In genomic region chr1:154323493-154323892, GRCh38 we compare ENCODE assay signal across 25 cellular contexts. TPM values are rescaled to one million over a fixed set of nuclear protein-coding genes. Genes with fewer than 3 reads are reported as not detected.
DNase-seq lines count a peak whose midpoint lies in the region; ATAC-seq, FAIRE-seq and TF ChIP-seq lines count a peak whose summit lies in the region.
"Had no signal": no experiment of that assay in that cellular context is flagged by ENCODE, and none has a peak within 500 bp of the region (broad histone marks: within the 10 kb centered on the region; RNA-seq: fewer than 3 reads in every experiment).

No MANE protein-coding gene starts in this region.

- H3K9ac ChIP-seq in HepG2 (ENCODE audit: insufficient read depth, low read depth, low read length), result no peak overlapping the region
- H3K9ac ChIP-seq: GM23248 had no signal

- no peak for FAIRE-seq in HepG2 (lab: Jason Lieb, UNC)
- FAIRE-seq: GM12878, GM18507 had no signal

- H3K9me3 ChIP-seq in CD4-positive, CD25-positive, alpha-beta regulatory T cell (ENCODE audit: control insufficient read depth in 2 of 2, low read length in 2 of 2), result no peaks in the 10 kb centered on the region
- H3K9me3 ChIP-seq in CD8-positive, alpha-beta T cell (ENCODE audit: low read length), result no peaks in the 10 kb centered on the region
- no peaks in the 10 kb centered on the region for H3K9me3 ChIP-seq in HepG2 (ENCODE audit: low read length)
- H3K9me3 ChIP-seq: BE2C, HAP-1 had no signal

- BruUV-seq in HepG2 (replicated peaks; lab: Mats Ljungman, UMichigan), result no TSS peak

- H3K4me3 Mint-ChIP-seq in CD4-positive, CD25-positive, alpha-beta regulatory T cell, result peak overlapping the region in 3 of 4 donors; percentile 41 to 98 (median 98)
- no peak overlapping the region for H3K4me3 Mint-ChIP-seq in CD8-positive, alpha-beta T cell
- H3K4me3 Mint-ChIP-seq in central memory CD8-positive, alpha-beta T cell, result no peak overlapping the region
- peak overlapping the region; percentile 99 for H3K4me3 Mint-ChIP-seq in neural crest cell

- no peak for ATAC-seq in CD4-positive, CD25-positive, alpha-beta regulatory T cell (ENCODE audit: low read depth in 2 of 2)
- ATAC-seq in CD8-positive, alpha-beta T cell, result no peak
- ATAC-seq in central memory CD8-positive, alpha-beta T cell (replicated peaks; ENCODE audit: extremely low read depth, poor library complexity, severe bottlenecking), result no peak
- no peak for ATAC-seq in HepG2
- ATAC-seq: GM12878 had no signal

- no peak for TF ChIP-seq RAD21 in HepG2 (CRISPR knock-in tag; IDR thresholded peaks at IDR 0.05)

- no peak overlapping the region for H3K27ac Mint-ChIP-seq in CD4-positive, CD25-positive, alpha-beta regulatory T cell
- H3K27ac Mint-ChIP-seq in CD8-positive, alpha-beta T cell, result peak overlapping the region; percentile 32
- H3K27ac Mint-ChIP-seq in central memory CD8-positive, alpha-beta T cell (ENCODE audit: low read depth), result peak overlapping the region; percentile 95
- H3K27ac Mint-ChIP-seq in neural crest cell (ENCODE audit: unreplicated experiment), result no peak overlapping the region

- TF ChIP-seq POLR2A in HepG2 (IDR thresholded peaks at IDR 0.05; ENCODE audit: insufficient read depth in 1 of 2, low read depth in 2 of 2, low read length in 2 of 2), result no peak

- H3K36me3 Mint-ChIP-seq in CD4-positive, CD25-positive, alpha-beta regulatory T cell, result peaks cover 4% of the 10 kb centered on the region
- H3K36me3 Mint-ChIP-seq in CD8-positive, alpha-beta T cell, result peaks cover 8% of the 10 kb centered on the region
- peaks cover 10% of the 10 kb centered on the region for H3K36me3 Mint-ChIP-seq in central memory CD8-positive, alpha-beta T cell (ENCODE audit: insufficient read depth)
- H3K36me3 Mint-ChIP-seq in neural crest cell (ENCODE audit: low read depth), result no peaks in the 10 kb centered on the region

- no peak overlapping the region for H3K4me3 ChIP-seq in CD4-positive, CD25-positive, alpha-beta regulatory T cell (ENCODE audit: low read depth, low read length)
- no peak overlapping the region for H3K4me3 ChIP-seq in CD8-positive, alpha-beta T cell (ENCODE audit: low read depth, low read length)
- no peak overlapping the region for H3K4me3 ChIP-seq in HepG2 (replicated peaks in 1 of 3; ENCODE audit: insufficient read depth in 1 of 3, low read depth in 2 of 3, low read length in 3 of 3)
- H3K4me3 ChIP-seq: GM12878, GM23248, HAP-1 had no signal

- peaks cover 0 to 29% (median 11%) of the 10 kb centered on the region in 4 donors for H3K4me1 Mint-ChIP-seq in CD4-positive, CD25-positive, alpha-beta regulatory T cell
- H3K4me1 Mint-ChIP-seq in CD8-positive, alpha-beta T cell (ENCODE audit: low read depth), result peaks cover 37% of the 10 kb centered on the region
- peaks cover 38% of the 10 kb centered on the region for H3K4me1 Mint-ChIP-seq in central memory CD8-positive, alpha-beta T cell
- peaks cover 23% of the 10 kb centered on the region for H3K4me1 Mint-ChIP-seq in neural crest cell

- no peak for TF ChIP-seq EP300 in HepG2 (IDR thresholded peaks at IDR 0.05; ENCODE audit: low read depth in 2 of 2, low read length in 2 of 2)
- no peak for TF ChIP-seq EP300 in HepG2 (CRISPR knock-in tag; IDR thresholded peaks at IDR 0.05; ENCODE audit: borderline replicate concordance)

- 42% methylated on average over 2 of the region's 7 CpGs for WGBS in HepG2 (ENCODE audit: low lambda C conversion rate)

- in situ Hi-C loops in HepG2 (cut with HindIII; ENCODE audit: extremely low pct_ligation_motif_present, low pct_unique_long_range_greater_than_20kb), result no loop called here

- no peak overlapping the region for H3K27ac ChIP-seq in CD4-positive, CD25-positive, alpha-beta regulatory T cell (ENCODE audit: insufficient read depth, low read length, poor library complexity, severe bottlenecking)
- H3K27ac ChIP-seq in CD8-positive, alpha-beta T cell (ENCODE audit: low read depth, low read length), result no peak overlapping the region
- no peak overlapping the region for H3K27ac ChIP-seq in HepG2 (ENCODE audit: extremely low read length, insufficient read depth, low read length)
- H3K27ac ChIP-seq: GM23248, HL-60 had no signal

- no peak for TF ChIP-seq CTCF in CD8-positive, alpha-beta T cell (IDR thresholded peaks at IDR 0.05)
- TF ChIP-seq CTCF in neural crest cell (conservative IDR thresholded peaks at IDR 0.05) (no peak), HepG2 (CRISPR knock-in tag; IDR thresholded peaks at IDR 0.05) (no peak)

- no peak overlapping the region for H2AFZ ChIP-seq in HepG2 (ENCODE audit: low read length)

- H3K4me1 ChIP-seq in CD4-positive, CD25-positive, alpha-beta regulatory T cell (ENCODE audit: control insufficient read depth, insufficient read depth, low read length, poor library complexity, severe bottlenecking), result peaks cover 32% of the 10 kb centered on the region
- H3K4me1 ChIP-seq in CD8-positive, alpha-beta T cell (ENCODE audit: insufficient read depth, low read length), result peaks cover 31% of the 10 kb centered on the region
- peaks cover 29% of the 10 kb centered on the region for H3K4me1 ChIP-seq in HepG2 (ENCODE audit: insufficient read depth, low read length)

- H3K79me2 ChIP-seq in HepG2 (ENCODE audit: insufficient read depth, low read length), result peaks cover 9% of the 10 kb centered on the region

- no peaks in the 10 kb centered on the region for H4K20me1 ChIP-seq in HepG2 (ENCODE audit: insufficient read depth, low read length)

- peaks cover 8% of the 10 kb centered on the region for H3K27me3 Mint-ChIP-seq in CD4-positive, CD25-positive, alpha-beta regulatory T cell
- peaks cover 6% of the 10 kb centered on the region for H3K27me3 Mint-ChIP-seq in CD8-positive, alpha-beta T cell (ENCODE audit: low read depth)
- H3K27me3 Mint-ChIP-seq in central memory CD8-positive, alpha-beta T cell, result peaks cover 19% of the 10 kb centered on the region
- peaks cover 39% of the 10 kb centered on the region for H3K27me3 Mint-ChIP-seq in neural crest cell (ENCODE audit: low read depth)
- H3K27me3 Mint-ChIP-seq: CD4-positive, alpha-beta memory T cell had no signal

- DNase-seq in CD4-positive, CD25-positive, alpha-beta regulatory T cell, result no peak
- DNase-seq in CD8-positive, alpha-beta T cell, result no peak
- no peak for DNase-seq in central memory CD8-positive, alpha-beta T cell (ENCODE audit: low spot score in 2 of 2)
- no peak for DNase-seq in neural crest cell (ENCODE audit: low read depth, low spot score)
- no peak for DNase-seq in Ammon's horn (ENCODE audit: low spot score)
- DNase-seq in HepG2 (ENCODE audit: low spot score), result no peak
- DNase-seq in DMS 273 treated with DMSO at 0.1 percent for 48 hours (lab: John Stamatoyannopoulos, UW), result no peak
- no peak for DNase-seq in NCI-H1048 (lab: John Stamatoyannopoulos, UW)
- DNase-seq: BE2C; C1 segment of cervical spinal cord; Calu3; CD4-positive, alpha-beta memory T cell; DMS53; DND-41; EL; GM23248; KBM-7 had no signal

- H3K9me3 Mint-ChIP-seq in CD4-positive, CD25-positive, alpha-beta regulatory T cell, result no peaks in the 10 kb centered on the region
- H3K9me3 Mint-ChIP-seq in CD8-positive, alpha-beta T cell, result no peaks in the 10 kb centered on the region
- H3K9me3 Mint-ChIP-seq in central memory CD8-positive, alpha-beta T cell, result no peaks in the 10 kb centered on the region
- no peaks in the 10 kb centered on the region for H3K9me3 Mint-ChIP-seq in neural crest cell
- H3K9me3 Mint-ChIP-seq: CD4-positive, alpha-beta memory T cell; IgD-negative memory B cell had no signal

- no peaks in the 10 kb centered on the region for H3K27me3 ChIP-seq in CD4-positive, CD25-positive, alpha-beta regulatory T cell (ENCODE audit: control insufficient read depth, insufficient read depth, low read length)
- no peaks in the 10 kb centered on the region for H3K27me3 ChIP-seq in CD8-positive, alpha-beta T cell (ENCODE audit: insufficient read depth, low read length)
- peaks cover 7 to 9% of the 10 kb centered on the region in 2 experiments; a peak in 3 of 5 replicates for H3K27me3 ChIP-seq in HepG2 (ENCODE audit: control insufficient read depth in 1 of 2, insufficient read depth in 2 of 2, low read length in 2 of 2)
- H3K27me3 ChIP-seq: BE2C had no signal

- no peak overlapping the region for H3K4me2 ChIP-seq in HepG2 (ENCODE audit: low read depth, low read length)

- CTCF ChIA-PET in CD8-positive, alpha-beta T cell (lab: Charles Lee), result interaction anchor here (0.7 to 10.7 kb wide), 9 partner anchors 12 to 156 kb away, joined by 3 to 184 read pairs (median 6); partner anchors contain the start of gene HAX1
- CTCF ChIA-PET in HepG2 (lab: Yijun Ruan, JAX; ENCODE audit: low intra/inter-chr PET ratio, low total read pairs), result interaction anchor here (1.8 to 4.4 kb wide), 2 partner anchors 13 to 22 kb away, joined by 8 to 100 read pairs; no protein-coding TSS in a partner anchor

- intact Hi-C loops in CD8-positive, alpha-beta T cell (cut with DNase I, micrococcal nuclease), result loop anchor here in 1 of 2 experiments (10.0 kb wide), 2 partner anchors 631 to 811 kb away; partner anchors contain the start of genes PBXIP1 and SLC50A1
- intact Hi-C loops in HepG2 (cut with micrococcal nuclease; ENCODE audit: unreplicated experiment), result no loop called here

- no peaks in the 10 kb centered on the region for H3K36me3 ChIP-seq in CD4-positive, CD25-positive, alpha-beta regulatory T cell (ENCODE audit: control insufficient read depth, insufficient read depth, low read length)
- no peaks in the 10 kb centered on the region for H3K36me3 ChIP-seq in CD8-positive, alpha-beta T cell (ENCODE audit: insufficient read depth, low read length)
- H3K36me3 ChIP-seq in HepG2 (replicated peaks in 1 of 2; ENCODE audit: control insufficient read depth in 1 of 2, insufficient read depth in 2 of 2, low read length in 2 of 2), result no peaks in the 10 kb centered on the region
- H3K36me3 ChIP-seq: BE2C, HAP-1 had no signal

- POLR2A ChIA-PET in CD8-positive, alpha-beta T cell (lab: Charles Lee), result interaction anchor here (0.6 to 1.4 kb wide), 3 partner anchors 11 to 80 kb away, joined by 3 to 4 read pairs (median 3); no protein-coding TSS in a partner anchor
- POLR2A ChIA-PET in HepG2 (lab: Yijun Ruan, JAX), result no interaction called here

RNA-seq across cellular contexts. Expression of gene ATP8B2, which starts 1.8 kb away (rescaled TPM):
- total RNA-seq in CD4-positive, CD25-positive, alpha-beta regulatory T cell, result 267 TPM
- 100 to 1,000 TPM in 2 of 4 donors, 10 to 100 TPM in 2; 76.0 to 127 (median 104) TPM for polyA plus RNA-seq in CD4-positive, CD25-positive, alpha-beta regulatory T cell
- 10 to 100 TPM; 51.1 to 58.4 TPM for total RNA-seq in CD8-positive, alpha-beta T cell
- total RNA-seq in neural crest cell (44.2 and 48.0 TPM in 2 replicates), HepG2 (2016; rRNA removed; fragmentation: Illumina TruSeq; extraction: Trizol) (31.3 and 39.3 TPM in 2 replicates)
- 9.3 and 9.4 TPM in 2 replicates for total RNA-seq in HepG2 (2016; cell fraction: cytosol; rRNA removed; fragmentation: Illumina TruSeq; extraction: Trizol; ENCODE audit: low read depth)
- 28.1 and 34.6 TPM in 2 replicates for total RNA-seq in HepG2 (2016; cell fraction: insoluble cytoplasmic fraction; rRNA removed; fragmentation: Illumina TruSeq; extraction: Trizol)
- 28.0 and 30.5 TPM in 2 replicates for total RNA-seq in HepG2 (2016; cell fraction: membrane; rRNA removed; fragmentation: Illumina TruSeq; extraction: Trizol)
- total RNA-seq in HepG2 (2016; cell fraction: nucleus; rRNA removed; fragmentation: Illumina TruSeq; extraction: Trizol), result 23.7 and 30.6 TPM in 2 replicates
- 20.4 and 23.9 TPM in 2 replicates for polyA plus RNA-seq in HepG2 (2011; rRNA removed)
- polyA plus RNA-seq in HepG2 (2011; cell fraction: cytosol; rRNA removed), result 17.7 and 29.9 TPM in 2 replicates
- polyA plus RNA-seq in HepG2 (2011; cell fraction: nucleus; rRNA removed), result 67.2 and 84.5 TPM in 2 replicates
- polyA plus RNA-seq in HepG2 (2012), result 11.1 and 14.4 TPM in 2 replicates
- 4.4 and 4.7 TPM in 2 replicates for polyA plus RNA-seq in HepG2 (2016; cell fraction: cytosol; fragmentation: Illumina TruSeq; extraction: Trizol; ENCODE audit: low read depth)
- polyA plus RNA-seq in HepG2 (2016; cell fraction: insoluble cytoplasmic fraction; fragmentation: Illumina TruSeq; extraction: Trizol; ENCODE audit: low read depth), result 15.2 and 18.9 TPM in 2 replicates
- polyA plus RNA-seq in HepG2 (2016; cell fraction: membrane; fragmentation: Illumina TruSeq; extraction: Trizol; ENCODE audit: low read depth), result 15.5 and 17.2 TPM in 2 replicates
- 31.3 and 36.4 TPM in 2 replicates for polyA plus RNA-seq in HepG2 (2016; cell fraction: nucleus; fragmentation: Illumina TruSeq; extraction: Trizol; ENCODE audit: insufficient read depth, low read depth)
- polyA minus RNA-seq in HepG2 (2011; rRNA and poly(A)+ RNA removed; ENCODE audit: low replicate concordance), result 1.0 and 52.3 TPM in 2 replicates
- polyA minus RNA-seq in HepG2 (2011; cell fraction: cytosol; rRNA and poly(A)+ RNA removed), result 13.5 and 15.3 TPM in 2 replicates
- polyA minus RNA-seq in HepG2 (2011; cell fraction: nucleus; rRNA and poly(A)+ RNA removed), result 22.4 and 25.2 TPM in 2 replicates

RNA-seq across cellular contexts. Expression of gene AQP10, which starts 2.6 kb away (rescaled TPM):
- total RNA-seq in CD4-positive, CD25-positive, alpha-beta regulatory T cell, result 0.81 TPM
- polyA plus RNA-seq in CD4-positive, CD25-positive, alpha-beta regulatory T cell, result not detected
- not detected for total RNA-seq in CD8-positive, alpha-beta T cell
- total RNA-seq in neural crest cell (not detected in 2 replicates), HepG2 (2016; rRNA removed; fragmentation: Illumina TruSeq; extraction: Trizol) (not detected in 2 replicates)
- total RNA-seq in HepG2 (2016; cell fraction: cytosol; rRNA removed; fragmentation: Illumina TruSeq; extraction: Trizol; ENCODE audit: low read depth), result not detected in 2 replicates
- not detected in 2 replicates for total RNA-seq in HepG2 (2016; cell fraction: insoluble cytoplasmic fraction; rRNA removed; fragmentation: Illumina TruSeq; extraction: Trizol)
- total RNA-seq in HepG2 (2016; cell fraction: membrane; rRNA removed; fragmentation: Illumina TruSeq; extraction: Trizol), result not detected in 2 replicates
- total RNA-seq in HepG2 (2016; cell fraction: nucleus; rRNA removed; fragmentation: Illumina TruSeq; extraction: Trizol), result not detected in 2 replicates
- polyA plus RNA-seq in HepG2 (2011; rRNA removed), result 0.30 and 0.38 TPM in 2 replicates
- 0.16 and 0.28 TPM in 2 replicates for polyA plus RNA-seq in HepG2 (2011; cell fraction: cytosol; rRNA removed)
- 0.73 and 0.74 TPM in 2 replicates for polyA plus RNA-seq in HepG2 (2011; cell fraction: nucleus; rRNA removed)
- polyA plus RNA-seq in HepG2 (2012), result 0.13 and 0.15 TPM in 2 replicates
- polyA plus RNA-seq in HepG2 (2016; cell fraction: cytosol; fragmentation: Illumina TruSeq; extraction: Trizol; ENCODE audit: low read depth), result not detected in 2 replicates
- not detected in 2 replicates for polyA plus RNA-seq in HepG2 (2016; cell fraction: insoluble cytoplasmic fraction; fragmentation: Illumina TruSeq; extraction: Trizol; ENCODE audit: low read depth)
- polyA plus RNA-seq in HepG2 (2016; cell fraction: membrane; fragmentation: Illumina TruSeq; extraction: Trizol; ENCODE audit: low read depth), result not detected in 2 replicates
- polyA plus RNA-seq in HepG2 (2016; cell fraction: nucleus; fragmentation: Illumina TruSeq; extraction: Trizol; ENCODE audit: insufficient read depth, low read depth), result not detected in 2 replicates
- 0.30 TPM in 1 of 2 replicates, not detected in the other for polyA minus RNA-seq in HepG2 (2011; rRNA and poly(A)+ RNA removed; ENCODE audit: low replicate concordance)
- not detected in 2 replicates for polyA minus RNA-seq in HepG2 (2011; cell fraction: cytosol; rRNA and poly(A)+ RNA removed)
- 0.26 TPM in 1 of 2 replicates, not detected in the other for polyA minus RNA-seq in HepG2 (2011; cell fraction: nucleus; rRNA and poly(A)+ RNA removed)
- total RNA-seq: A172; Calu3; CD4-positive, alpha-beta memory T cell; GM12878; GM23248; H4; HT1080 had no signal
- polyA plus RNA-seq: CD4-positive, alpha-beta memory T cell; GM12878; GM23248; IgD-negative memory B cell had no signal

RNA-seq across cellular contexts. Expression of gene HAX1, which starts 51.1 kb away (rescaled TPM):
- 60.2 TPM for total RNA-seq in CD4-positive, CD25-positive, alpha-beta regulatory T cell
- 100 to 1,000 TPM; 166 to 213 (median 194) TPM for polyA plus RNA-seq in CD4-positive, CD25-positive, alpha-beta regulatory T cell
- total RNA-seq in CD8-positive, alpha-beta T cell, result 10 to 100 TPM; 56.8 to 58.4 TPM
- total RNA-seq in neural crest cell, result 63.4 and 63.7 TPM in 2 replicates
- total RNA-seq in HepG2 (2016; rRNA removed; fragmentation: Illumina TruSeq; extraction: Trizol), result 89.2 and 104 TPM in 2 replicates
- 42.6 and 45.4 TPM in 2 replicates for total RNA-seq in HepG2 (2016; cell fraction: cytosol; rRNA removed; fragmentation: Illumina TruSeq; extraction: Trizol; ENCODE audit: low read depth)
- total RNA-seq in HepG2 (2016; cell fraction: insoluble cytoplasmic fraction; rRNA removed; fragmentation: Illumina TruSeq; extraction: Trizol), result 96.4 and 107 TPM in 2 replicates
- 89.9 and 90.2 TPM in 2 replicates for total RNA-seq in HepG2 (2016; cell fraction: membrane; rRNA removed; fragmentation: Illumina TruSeq; extraction: Trizol)
- total RNA-seq in HepG2 (2016; cell fraction: nucleus; rRNA removed; fragmentation: Illumina TruSeq; extraction: Trizol), result 50.1 and 56.3 TPM in 2 replicates
- 120 and 128 TPM in 2 replicates for polyA plus RNA-seq in HepG2 (2011; rRNA removed)
- 106 TPM in 2 replicates for polyA plus RNA-seq in HepG2 (2011; cell fraction: cytosol; rRNA removed)
- 70.0 and 84.2 TPM in 2 replicates for polyA plus RNA-seq in HepG2 (2011; cell fraction: nucleus; rRNA removed)
- polyA plus RNA-seq in HepG2 (2012), result 64.9 and 90.6 TPM in 2 replicates
- polyA plus RNA-seq in HepG2 (2016; cell fraction: cytosol; fragmentation: Illumina TruSeq; extraction: Trizol; ENCODE audit: low read depth), result 44.0 and 44.7 TPM in 2 replicates
- 101 and 113 TPM in 2 replicates for polyA plus RNA-seq in HepG2 (2016; cell fraction: insoluble cytoplasmic fraction; fragmentation: Illumina TruSeq; extraction: Trizol; ENCODE audit: low read depth)
- 76.6 and 79.0 TPM in 2 replicates for polyA plus RNA-seq in HepG2 (2016; cell fraction: membrane; fragmentation: Illumina TruSeq; extraction: Trizol; ENCODE audit: low read depth)
- polyA plus RNA-seq in HepG2 (2016; cell fraction: nucleus; fragmentation: Illumina TruSeq; extraction: Trizol; ENCODE audit: insufficient read depth, low read depth), result 86.4 and 97.4 TPM in 2 replicates
- 75.0 and 215 TPM in 2 replicates for polyA minus RNA-seq in HepG2 (2011; rRNA and poly(A)+ RNA removed; ENCODE audit: low replicate concordance)
- 29.9 and 30.5 TPM in 2 replicates for polyA minus RNA-seq in HepG2 (2011; cell fraction: cytosol; rRNA and poly(A)+ RNA removed)
- 16.0 and 25.0 TPM in 2 replicates for polyA minus RNA-seq in HepG2 (2011; cell fraction: nucleus; rRNA and poly(A)+ RNA removed)

Comparison
In these comparisons a context has a peak if more than half of its experiments do, and no peak if none do; other contexts are left out.
1. H3K27ac Mint-ChIP-seq: peak in CD8-positive, alpha-beta T cell (single experiment) and central memory CD8-positive, alpha-beta T cell (single experiment); none in CD4-positive, CD25-positive, alpha-beta regulatory T cell (0 of 3) and neural crest cell (single experiment).
2. H3K4me3 Mint-ChIP-seq: peak in CD4-positive, CD25-positive, alpha-beta regulatory T cell (3 of 4) and neural crest cell (single experiment); none in CD8-positive, alpha-beta T cell (single experiment) and central memory CD8-positive, alpha-beta T cell (single experiment).